Comparison of ENCODE assay signal across 8 cellular contexts in the genomic region with DNA sequence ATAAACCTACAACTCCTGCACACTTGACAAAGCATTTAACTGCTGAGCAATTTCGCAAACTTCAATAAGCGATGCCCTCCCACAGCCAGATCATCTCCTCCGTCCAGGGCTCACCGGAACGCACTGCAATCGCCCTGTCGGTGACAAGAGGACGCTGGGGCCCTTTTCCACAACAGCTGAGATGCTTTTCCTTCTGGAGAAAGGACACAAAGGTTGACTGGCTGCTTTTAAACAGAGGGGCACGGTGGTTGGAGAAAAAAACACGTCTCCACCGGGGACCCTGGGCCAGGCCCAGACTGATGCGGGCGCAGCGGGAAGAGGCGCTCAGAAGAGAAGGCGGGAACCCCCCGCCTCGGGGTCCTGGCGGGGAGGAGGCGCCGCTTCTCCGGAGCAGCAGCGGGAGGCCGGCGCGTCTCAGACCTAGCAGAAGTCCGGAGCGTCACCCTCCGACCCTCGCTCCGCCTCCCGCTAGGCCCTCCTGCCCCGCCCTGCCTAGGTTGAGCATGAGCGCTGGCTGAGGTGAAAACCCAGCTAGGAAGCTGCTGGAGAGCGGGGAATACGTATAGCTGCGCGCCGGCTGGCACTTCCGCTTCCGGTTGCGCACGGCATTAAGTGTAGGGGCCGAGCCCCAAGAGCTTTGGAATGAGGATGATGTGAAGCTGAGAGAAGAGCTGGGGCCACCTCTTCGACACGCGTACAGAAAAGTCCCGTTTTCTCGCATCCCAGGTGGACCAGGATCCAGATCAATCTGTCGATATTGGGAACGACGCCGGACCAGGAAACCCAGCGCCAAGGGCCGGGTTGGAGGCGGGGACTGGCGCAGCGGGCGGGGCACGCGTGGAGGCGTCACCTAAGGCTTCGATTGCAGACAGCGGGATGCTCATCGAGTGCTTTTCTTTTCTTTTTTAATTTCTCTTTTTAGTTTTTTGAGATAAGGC. TPM values are rescaled to one million over a fixed set of nuclear protein-coding genes. Genes with fewer than 3 reads are reported as not detected.
DNase-seq lines count a peak whose midpoint lies in the region; TF ChIP-seq lines count a peak whose summit lies in the region.

A gene (minus strand): TSS at position 564 of the 938 bp plus-strand sequence. CDS start 3,788 bp downstream, outside the sequence.

- H3K4me1 ChIP-seq in ES-I3 (ENCODE audit: insufficient read depth, low read length) (no peaks in the 10 kb centered on the region), stomach (peaks cover 11 to 23% (median 21%) of the 10 kb centered on the region in 4 donors)

- TF ChIP-seq CTCF in foreskin fibroblast (IDR thresholded peaks at IDR 0.05; ENCODE audit: low read depth, low read length) (no peak), neural crest cell (conservative IDR thresholded peaks at IDR 0.05) (no peak), stomach (IDR thresholded peaks at IDR 0.05) (no peak)

- H3K27ac ChIP-seq in stomach: peak within 1 kb of the TSS; percentile 90 to 99 (median 91)

- peak within 1 kb of the TSS; percentile 98 for H3K27ac Mint-ChIP-seq in neural crest cell (ENCODE audit: unreplicated experiment)

- peaks cover 15% of the 10 kb centered on the region for H3K4me1 Mint-ChIP-seq in neural crest cell

- DNase-seq in H7 (peak; percentile 96), MG63 (peak; percentile 99), SHP77 treated with DMSO at 0.1 percent for 48 hours (lab: John Stamatoyannopoulos, UW) (peak; percentile 80), foreskin fibroblast (peak; percentile 95 to 98), neural crest cell (ENCODE audit: low read depth, low spot score) (peak; percentile 88), stomach (peak; percentile 96)
- DNase-seq in activated naive CD4-positive, alpha-beta T cell (lab: John Stamatoyannopoulos, UW): peak; percentile 76 to 89 (median 82)

- H3K27me3 Mint-ChIP-seq in neural crest cell (ENCODE audit: low read depth): no peaks in the 10 kb centered on the region

- intact Hi-C loops in stomach (cut with DNase I; ENCODE audit: low total_unique reads): no loop called here

- H3K27me3 ChIP-seq in H7 (ENCODE audit: control insufficient read depth, insufficient read depth, low read length): no peaks in the 10 kb centered on the region
- no peaks in the 10 kb centered on the region for H3K27me3 ChIP-seq in MG63
- H3K27me3 ChIP-seq in stomach: no peaks in the 10 kb centered on the region

- peak in 1 of 4 donors; percentile 36 for TF ChIP-seq POLR2A in stomach (IDR thresholded peaks at IDR 0.05)

- H3K9me3 ChIP-seq in ES-I3 (ENCODE audit: control insufficient read depth, insufficient read depth, low read length) (no peaks in the 10 kb centered on the region), MG63 (peaks cover 35% of the 10 kb centered on the region), stomach (peaks cover 0 to 21% (median 14%) of the 10 kb centered on the region in 4 donors)

- peaks cover 7% of the 10 kb centered on the region for H3K9me3 Mint-ChIP-seq in neural crest cell

- peak within 1 kb of the TSS; percentile 98 for H3K9ac ChIP-seq in ES-I3 (ENCODE audit: low read depth, low read length)

- WGBS in stomach, 5 donors: 0 to 1% (median 1%) methylated on average over 45 to 65 of the region's 65 CpGs

- H3K4me3 ChIP-seq in H7 (ENCODE audit: insufficient read depth, low read depth, low read length) (peak within 1 kb of the TSS; percentile 78), MG63 (peak within 1 kb of the TSS; percentile 68), foreskin fibroblast (ENCODE audit: low read depth in 1 of 2, low read length in 2 of 2) (peak within 1 kb of the TSS; percentile 71 to 79), stomach (peak within 1 kb of the TSS; percentile 54 to 75 (median 67))

- no peak for TF ChIP-seq EP300 in stomach (IDR thresholded peaks at IDR 0.05)

- peaks cover 20% of the 10 kb centered on the region for H3K36me3 Mint-ChIP-seq in neural crest cell (ENCODE audit: low read depth)

- no peaks in the 10 kb centered on the region for H3K36me3 ChIP-seq in ES-I3 (ENCODE audit: insufficient read depth, low read length)
- H3K36me3 ChIP-seq in H7 (replicated peaks; ENCODE audit: control insufficient read depth, insufficient read depth, low read length): no peaks in the 10 kb centered on the region
- no peaks in the 10 kb centered on the region for H3K36me3 ChIP-seq in MG63
- H3K36me3 ChIP-seq in stomach: peaks cover 0 to 32% (median 20%) of the 10 kb centered on the region in 4 donors

- peak within 1 kb of the TSS; percentile 99 for H3K4me3 Mint-ChIP-seq in neural crest cell

RNA-seq across cellular contexts. Expression of the gene that starts here (rescaled TPM):
- 3.9 and 8.6 TPM in 2 replicates for total RNA-seq in H7 (2014; rRNA removed; shearing (Covaris generic))
- 0.20 and 2.4 TPM in 2 replicates for total RNA-seq in MG63 (2014; rRNA removed; shearing (Covaris generic); ENCODE audit: low replicate concordance)
- total RNA-seq in neural crest cell: 7.6 and 11.0 TPM in 2 replicates
- total RNA-seq in stomach: 10 to 100 TPM in 2 of 5 donors, 1 to 10 TPM in 3; 1.3 to 22.4 (median 5.8) TPM
- 1 to 10 TPM; 6.0 to 7.5 (median 6.9) TPM for polyA plus RNA-seq in stomach

Comparison
In these comparisons a context has a peak if more than half of its experiments do, and no peak if none do; other contexts are left out.
1. Peak in every context shown above with its lines: DNase-seq, H3K4me3 ChIP-seq and H3K27ac ChIP-seq.